In genomic region chr19:42560731-42561130, GRCh38 we compare ENCODE assay signal across 35 cellular contexts. TPM values are rescaled to one million over a fixed set of nuclear protein-coding genes. Genes with fewer than 3 reads are reported as not detected.
"Had no signal": no experiment of that assay in that cellular context is flagged by ENCODE, and none has a peak within 500 bp of the region (broad histone marks: within the 10 kb centered on the region; RNA-seq: fewer than 3 reads in every experiment).

No MANE protein-coding gene starts in this region.

- H3K4me2 ChIP-seq: neural progenitor cell, smooth muscle cell had no signal

- H3K27ac ChIP-seq: neural progenitor cell, pancreas, psoas muscle, skin epidermis, spleen, suprapubic skin, testis, tibial artery, transverse colon, upper lobe of right lung, uterus had no signal

- FAIRE-seq: pancreas had no signal

- H2AFZ ChIP-seq: neural progenitor cell had no signal

- H3K27ac Mint-ChIP-seq: natural killer cell; nephron; neural progenitor cell; progenitor cell of endocrine pancreas; stimulated activated memory B cell treated with anti-CD40 and anti-IgM and Interleukin-4, amounts not matched to agents 10 μg/mL and 1 μg/mL and 100 μg/mL, for 72 hours; stimulated activated naive CD8-positive, alpha-beta T cell treated with anti-CD3 and anti-CD28 coated beads, Interleukin-15, amount 100 ng/mL, for 72 hours; type B pancreatic cell had no signal

- H3K4me1 Mint-ChIP-seq: neural progenitor cell had no signal

- H3K27me3 ChIP-seq: neural progenitor cell, pancreas, suprapubic skin, testis, uterus had no signal

- H3K4me3 Mint-ChIP-seq: naive thymus-derived CD4-positive, alpha-beta T cell; natural killer cell; nephron; neural progenitor cell; stimulated activated memory B cell treated with anti-CD40 and anti-IgM and Interleukin-4, amounts not matched to agents 10 μg/mL and 1 μg/mL and 100 μg/mL, for 72 hours; stimulated activated naive CD8-positive, alpha-beta T cell treated with anti-CD3 and anti-CD28 coated beads, Interleukin-15, amount 100 ng/mL, for 72 hours; type B pancreatic cell had no signal

- H3K36me3 Mint-ChIP-seq: naive thymus-derived CD4-positive, alpha-beta T cell; natural killer cell; neural progenitor cell; stimulated activated memory B cell treated with anti-CD40 and anti-IgM and Interleukin-4, amounts not matched to agents 10 μg/mL and 1 μg/mL and 100 μg/mL, for 72 hours; type B pancreatic cell had no signal

- H3K4me1 ChIP-seq: pancreas, testis, upper lobe of right lung, uterus had no signal

- H3K36me3 ChIP-seq: neural progenitor cell, pancreas, spleen, suprapubic skin, tibial artery, transverse colon, upper lobe of right lung, uterus had no signal

- H3K9ac ChIP-seq: neural progenitor cell had no signal

- H3K9me3 Mint-ChIP-seq: natural killer cell; nephron; stimulated activated memory B cell treated with anti-CD40 and anti-IgM and Interleukin-4, amounts not matched to agents 10 μg/mL and 1 μg/mL and 100 μg/mL, for 72 hours; stimulated activated naive CD8-positive, alpha-beta T cell treated with anti-CD3 and anti-CD28 coated beads, Interleukin-15, amount 100 ng/mL, for 72 hours; type B pancreatic cell had no signal

- H3K9me3 ChIP-seq: pancreas, psoas muscle, spleen, suprapubic skin, testis, tibial artery, transverse colon, upper lobe of right lung, uterus had no signal

- ATAC-seq: naive thymus-derived CD4-positive, alpha-beta T cell; natural killer cell; pancreas; psoas muscle; sciatic nerve; stimulated activated memory B cell treated with anti-CD40 and anti-IgM and Interleukin-4, amounts not matched to agents 10 μg/mL and 1 μg/mL and 100 μg/mL, for 72 hours; stimulated activated naive CD8-positive, alpha-beta T cell treated with anti-CD3 and anti-CD28 coated beads, Interleukin-15, amount 100 ng/mL, for 72 hours; stimulated activated naive CD8-positive, alpha-beta T cell treated with anti-CD3 and anti-CD28 coated beads, Interleukin-15, Interleukin-2, amounts not matched to agents 100 U/mL and 50 U/mL, for 24 hours had no signal

- H3K4me3 ChIP-seq: neural progenitor cell, pancreas, psoas muscle, skin epidermis, smooth muscle cell, spleen, suprapubic skin, testis, tibial artery, transverse colon, upper lobe of right lung, uterus had no signal

- DNase-seq: naive thymus-derived CD4-positive, alpha-beta T cell; natural killer cell; occipital lobe; pancreas; posterior cingulate gyrus; psoas muscle; right cardiac atrium; spleen; stimulated activated CD4-positive, alpha-beta T cell treated with anti-CD3 and anti-CD28 coated beads, Interleukin-12 subunit alpha, Interleukin-12 subunit beta, amount 100 ng/mL, for 4 hours; stimulated activated CD4-positive, alpha-beta T cell treated with anti-CD3 and anti-CD28 coated beads, Interleukin-1b, Interleukin-23, amount 100 ng/mL, for 48 hours; stimulated activated CD4-positive, alpha-beta T cell treated with anti-CD3 and anti-CD28 coated beads, Interleukin-4, amount 100 ng/mL, for 1 hour; stimulated activated CD4-positive, alpha-beta T cell treated with anti-CD3 and anti-CD28 coated beads, Interleukin-4, amount 100 ng/mL, for 4 hours; stimulated activated CD8-positive, alpha-beta memory T cell treated with anti-CD3 and anti-CD28 coated beads, Interleukin-4, amount 100 ng/mL, for 48 hours; stimulated activated naive CD4-positive, alpha-beta T cell; stimulated activated naive CD8-positive, alpha-beta T cell treated with anti-CD3 and anti-CD28 coated beads, Interleukin-15, amount 100 ng/mL, for 72 hours; stimulated activated naive CD8-positive, alpha-beta T cell treated with anti-CD3 and anti-CD28 coated beads, Interleukin-15, Interleukin-2, amounts not matched to agents 100 U/mL and 50 U/mL, for 24 hours; substantia nigra; testis; tibial artery; transverse colon; upper lobe of right lung; uterus had no signal

RNA-seq across cellular contexts. Expression of gene CEACAM1, which starts 32.5 kb away (rescaled TPM):
- total RNA-seq: occipital lobe, osteocyte had no signal

RNA-seq across cellular contexts. Expression of gene CEACAM8, which starts 34.0 kb away (rescaled TPM):
- total RNA-seq: natural killer cell, occipital lobe, osteocyte, pancreas, progenitor cell of endocrine pancreas, renal cortical epithelial cell, right cardiac atrium, smooth muscle cell, upper lobe of right lung had no signal
- polyA plus RNA-seq: naive thymus-derived CD4-positive, alpha-beta T cell; neural cell; pancreas; right cardiac atrium; smooth muscle cell; urinary bladder had no signal
